24 cellular contexts compared by ENCODE assay signal in genomic region chr2:102093662-102094061, GRCh38.
"Had no signal": no experiment of that assay in that cellular context is flagged by ENCODE, and none has a peak within 500 bp of the region (broad histone marks: within the 10 kb centered on the region; RNA-seq: fewer than 3 reads in every experiment).

No MANE protein-coding gene starts in this region.

- H3K36me3 ChIP-seq: lower lobe of right lung, prostate gland, right atrium auricular region, suprapubic skin, uterus had no signal

- H3K4me1 Mint-ChIP-seq: immature natural killer cell, neural crest cell had no signal

- H3K27ac ChIP-seq: coronary artery, lower lobe of right lung, prostate gland, right atrium auricular region, suprapubic skin, uterus had no signal

- H3K4me2 ChIP-seq: smooth muscle cell had no signal

- DNase-seq: dermis blood vessel endothelial cell; effector memory CD8-positive, alpha-beta T cell; erythroblast; hypothalamus; immature natural killer cell; islet precursor cell; left ventricle myocardium superior; lower lobe of right lung; stimulated activated CD4-positive, alpha-beta T cell treated with anti-CD3 and anti-CD28 coated beads, Interleukin-12 subunit alpha, Interleukin-12 subunit beta, amount 100 ng/mL, for 4 hours; stimulated activated CD4-positive, alpha-beta T cell treated with anti-CD3 and anti-CD28 coated beads, Interleukin-1b, Interleukin-23, amount 100 ng/mL, for 48 hours; stimulated activated CD4-positive, alpha-beta T cell treated with anti-CD3 and anti-CD28 coated beads, Interleukin-4, amount 100 ng/mL, for 1 hour; stimulated activated CD8-positive, alpha-beta memory T cell treated with anti-CD3 and anti-CD28 coated beads, Interleukin-4, amount 100 ng/mL, for 48 hours; stimulated activated naive CD4-positive, alpha-beta T cell; stimulated activated naive CD8-positive, alpha-beta T cell treated with anti-CD3 and anti-CD28 coated beads, Interleukin-15, amount 100 ng/mL, for 72 hours; uterus had no signal

- H3K27me3 Mint-ChIP-seq: stimulated activated naive CD8-positive, alpha-beta T cell treated with anti-CD3 and anti-CD28 coated beads, Interleukin-15, amount 100 ng/mL, for 72 hours; type B pancreatic cell had no signal

- H3K4me1 ChIP-seq: prostate gland, right atrium auricular region, suprapubic skin, uterus had no signal

- H3K27ac Mint-ChIP-seq: effector memory CD8-positive, alpha-beta T cell; immature natural killer cell; natural killer cell treated with Interleukin-12 subunit alpha and Interleukin-12 subunit beta and Interleukin-15 and Interleukin-18, amount 100 ng/mL, for 72 hours; stimulated activated naive CD8-positive, alpha-beta T cell treated with anti-CD3 and anti-CD28 coated beads, Interleukin-15, amount 100 ng/mL, for 72 hours; type B pancreatic cell had no signal

- H3K36me3 Mint-ChIP-seq: type B pancreatic cell had no signal

- H3K4me3 ChIP-seq: coronary artery, lower lobe of right lung, prostate gland, right atrium auricular region, smooth muscle cell, suprapubic skin, uterus had no signal

- H3K9me3 Mint-ChIP-seq: type B pancreatic cell had no signal

- H3K27me3 ChIP-seq: right atrium auricular region, suprapubic skin, uterus had no signal

- H3K4me3 Mint-ChIP-seq: effector memory CD8-positive, alpha-beta T cell; immature natural killer cell; natural killer cell treated with Interleukin-12 subunit alpha and Interleukin-12 subunit beta and Interleukin-15 and Interleukin-18, amount 100 ng/mL, for 72 hours; neural crest cell; stimulated activated naive CD8-positive, alpha-beta T cell treated with anti-CD3 and anti-CD28 coated beads, Interleukin-15, amount 100 ng/mL, for 72 hours; type B pancreatic cell had no signal

- H3K9me3 ChIP-seq: lower lobe of right lung, prostate gland, suprapubic skin, uterus had no signal

- ATAC-seq: effector memory CD8-positive, alpha-beta T cell; left ventricle myocardium superior; lower lobe of right lung; natural killer cell treated with Interleukin-12 subunit alpha and Interleukin-12 subunit beta and Interleukin-15 and Interleukin-18, amount 100 ng/mL, for 72 hours; sciatic nerve; stimulated activated naive CD8-positive, alpha-beta T cell treated with anti-CD3 and anti-CD28 coated beads, Interleukin-15, amount 100 ng/mL, for 72 hours had no signal
